ENCODE assay signal across 17 cellular contexts in genomic region chr11:67395555-67396257, GRCh38. TPM values are rescaled to one million over a fixed set of nuclear protein-coding genes. Genes with fewer than 3 reads are reported as not detected.
A peak's percentile ranks its signal among the peaks of the same experiment; 100 is the strongest.
DNase-seq lines count a peak whose midpoint lies in the region; ATAC-seq, FAIRE-seq and TF ChIP-seq lines count a peak whose summit lies in the region.
"Had no signal": no experiment of that assay in that cellular context is flagged by ENCODE, and none has a peak within 500 bp of the region (broad histone marks: within the 10 kb centered on the region; RNA-seq: fewer than 3 reads in every experiment).

No MANE protein-coding gene starts in this region.

- CTCF ChIA-PET in activated CD4-positive, alpha-beta memory T cell treated with anti-CD3 and anti-CD28 coated beads for 36 hours (lab: Charles Lee): interaction anchor here (1.3 to 1.7 kb wide), 4 partner anchors 9 to 44 kb away, joined by 3 to 7 read pairs (median 4); no protein-coding TSS in a partner anchor

- no peaks in the 10 kb centered on the region for H3K27me3 Mint-ChIP-seq in activated naive CD8-positive, alpha-beta T cell treated with anti-CD3 and anti-CD28 coated beads for 36 hours
- no peaks in the 10 kb centered on the region for H3K27me3 Mint-ChIP-seq in activated naive CD8-positive, alpha-beta T cell treated with anti-CD3 and anti-CD28 coated beads, Interleukin-2, amount 50 U/mL, for 24 hours
- no peaks in the 10 kb centered on the region for H3K27me3 Mint-ChIP-seq in activated CD4-positive, alpha-beta memory T cell treated with anti-CD3 and anti-CD28 coated beads for 36 hours
- no peaks in the 10 kb centered on the region for H3K27me3 Mint-ChIP-seq in stimulated activated memory B cell treated with anti-CD40 and anti-IgM and Interleukin-4, amounts not matched to agents 10 μg/mL and 1 μg/mL and 100 μg/mL, for 72 hours

- POLR2A ChIA-PET in activated CD4-positive, alpha-beta memory T cell treated with anti-CD3 and anti-CD28 coated beads for 36 hours (lab: Charles Lee): interaction anchor here (1.0 kb wide), 2 partner anchors 42 to 153 kb away, joined by 3 read pairs; partner anchors contain the start of gene PTPRCAP

- no peak overlapping the region for H3K27ac ChIP-seq in kidney (ENCODE audit: low read depth in 2 of 2, low read length in 2 of 2)
- H3K27ac ChIP-seq: sigmoid colon, WERI-Rb-1 had no signal

- peaks cover 28% of the 10 kb centered on the region for H3K36me3 Mint-ChIP-seq in activated naive CD8-positive, alpha-beta T cell treated with anti-CD3 and anti-CD28 coated beads for 36 hours
- peaks cover 34% of the 10 kb centered on the region for H3K36me3 Mint-ChIP-seq in activated naive CD8-positive, alpha-beta T cell treated with anti-CD3 and anti-CD28 coated beads, Interleukin-2, amount 50 U/mL, for 24 hours (ENCODE audit: low read depth)
- H3K36me3 Mint-ChIP-seq in activated CD4-positive, alpha-beta memory T cell treated with anti-CD3 and anti-CD28 coated beads for 36 hours: peaks cover 29% of the 10 kb centered on the region
- H3K36me3 Mint-ChIP-seq in stimulated activated memory B cell treated with anti-CD40 and anti-IgM and Interleukin-4, amounts not matched to agents 10 μg/mL and 1 μg/mL and 100 μg/mL, for 72 hours: peaks cover 37% of the 10 kb centered on the region

- H3K9me3 ChIP-seq in kidney (ENCODE audit: control insufficient read depth in 1 of 2, low read length in 2 of 2): no peaks in the 10 kb centered on the region
- H3K9me3 ChIP-seq: sigmoid colon had no signal

- H3K4me1 Mint-ChIP-seq in activated naive CD8-positive, alpha-beta T cell treated with anti-CD3 and anti-CD28 coated beads for 36 hours: peaks cover 45% of the 10 kb centered on the region
- H3K4me1 Mint-ChIP-seq in activated naive CD8-positive, alpha-beta T cell treated with anti-CD3 and anti-CD28 coated beads, Interleukin-2, amount 50 U/mL, for 24 hours: peaks cover 55% of the 10 kb centered on the region
- peaks cover 61% of the 10 kb centered on the region for H3K4me1 Mint-ChIP-seq in activated CD4-positive, alpha-beta memory T cell treated with anti-CD3 and anti-CD28 coated beads for 36 hours (ENCODE audit: low read depth)
- H3K4me1 Mint-ChIP-seq in stimulated activated memory B cell treated with anti-CD40 and anti-IgM and Interleukin-4, amounts not matched to agents 10 μg/mL and 1 μg/mL and 100 μg/mL, for 72 hours: peaks cover 63% of the 10 kb centered on the region

- no peak for DNase-seq in activated naive CD8-positive, alpha-beta T cell treated with anti-CD3 and anti-CD28 coated beads for 36 hours
- DNase-seq in activated naive CD8-positive, alpha-beta T cell treated with anti-CD3 and anti-CD28 coated beads, Interleukin-2, amount 50 U/mL, for 24 hours: no peak
- DNase-seq in activated CD4-positive, alpha-beta memory T cell treated with anti-CD3 and anti-CD28 coated beads for 36 hours: no peak
- no peak for DNase-seq in kidney
- DNase-seq: activated naive CD4-positive, alpha-beta T cell; left ventricle myocardium superior; NCI-H1436; NCI-H2171; NCI-H748 treated with DMSO at 0.1 percent for 48 hours; SHP77 treated with DMSO at 0.1 percent for 48 hours; sigmoid colon; stimulated activated CD4-positive, alpha-beta T cell treated with anti-CD3 and anti-CD28 coated beads, Interleukin-1b, Interleukin-23, amount 100 ng/mL, for 48 hours; WERI-Rb-1 had no signal

- ATAC-seq in activated naive CD8-positive, alpha-beta T cell treated with anti-CD3 and anti-CD28 coated beads, Interleukin-2, amount 50 U/mL, for 24 hours: no peak
- no peak for ATAC-seq in stimulated activated memory B cell treated with anti-CD40 and anti-IgM and Interleukin-4, amounts not matched to agents 10 μg/mL and 1 μg/mL and 100 μg/mL, for 72 hours
- ATAC-seq in GM18870 (IDR thresholded peaks at IDR 0.05; ENCODE audit: unreplicated experiment): no peak
- ATAC-seq: left ventricle myocardium superior had no signal

- no peak for FAIRE-seq in kidney (lab: Jason Lieb, UNC)

- intact Hi-C loops in activated CD4-positive, alpha-beta memory T cell treated with anti-CD3 and anti-CD28 coated beads for 36 hours (cut with micrococcal nuclease): no loop called here
- intact Hi-C loops in kidney (cut with DNase I): no loop called here

- H3K9ac ChIP-seq in kidney (ENCODE audit: low read length in 2 of 2): no peak overlapping the region

- H3K4me3 ChIP-seq in kidney (ENCODE audit: low read length in 2 of 2): no peak overlapping the region
- H3K4me3 ChIP-seq: sigmoid colon had no signal

- peaks cover 2 to 19% of the 10 kb centered on the region in 2 donors for H3K36me3 ChIP-seq in kidney (ENCODE audit: control insufficient read depth in 1 of 2, insufficient read depth in 2 of 2, low read length in 2 of 2)

- no peaks in the 10 kb centered on the region for H3K9me3 Mint-ChIP-seq in activated naive CD8-positive, alpha-beta T cell treated with anti-CD3 and anti-CD28 coated beads for 36 hours
- H3K9me3 Mint-ChIP-seq in activated naive CD8-positive, alpha-beta T cell treated with anti-CD3 and anti-CD28 coated beads, Interleukin-2, amount 50 U/mL, for 24 hours: no peaks in the 10 kb centered on the region
- H3K9me3 Mint-ChIP-seq in activated CD4-positive, alpha-beta memory T cell treated with anti-CD3 and anti-CD28 coated beads for 36 hours: no peaks in the 10 kb centered on the region
- no peaks in the 10 kb centered on the region for H3K9me3 Mint-ChIP-seq in stimulated activated memory B cell treated with anti-CD40 and anti-IgM and Interleukin-4, amounts not matched to agents 10 μg/mL and 1 μg/mL and 100 μg/mL, for 72 hours

- peaks cover 5 to 19% of the 10 kb centered on the region in 2 donors for H3K4me1 ChIP-seq in kidney (ENCODE audit: control insufficient read depth in 1 of 2, insufficient read depth in 1 of 2, low read depth in 1 of 2, low read length in 2 of 2)

- H3K27ac Mint-ChIP-seq in activated naive CD8-positive, alpha-beta T cell treated with anti-CD3 and anti-CD28 coated beads for 36 hours: peak overlapping the region; percentile 4
- no peak overlapping the region for H3K27ac Mint-ChIP-seq in activated naive CD8-positive, alpha-beta T cell treated with anti-CD3 and anti-CD28 coated beads, Interleukin-2, amount 50 U/mL, for 24 hours
- peak overlapping the region; percentile 42 for H3K27ac Mint-ChIP-seq in activated CD4-positive, alpha-beta memory T cell treated with anti-CD3 and anti-CD28 coated beads for 36 hours
- peak overlapping the region; percentile 30 for H3K27ac Mint-ChIP-seq in stimulated activated memory B cell treated with anti-CD40 and anti-IgM and Interleukin-4, amounts not matched to agents 10 μg/mL and 1 μg/mL and 100 μg/mL, for 72 hours

- H3K4me3 Mint-ChIP-seq in activated naive CD8-positive, alpha-beta T cell treated with anti-CD3 and anti-CD28 coated beads for 36 hours: no peak overlapping the region
- H3K4me3 Mint-ChIP-seq in activated naive CD8-positive, alpha-beta T cell treated with anti-CD3 and anti-CD28 coated beads, Interleukin-2, amount 50 U/mL, for 24 hours: no peak overlapping the region
- no peak overlapping the region for H3K4me3 Mint-ChIP-seq in activated CD4-positive, alpha-beta memory T cell treated with anti-CD3 and anti-CD28 coated beads for 36 hours
- H3K4me3 Mint-ChIP-seq in stimulated activated memory B cell treated with anti-CD40 and anti-IgM and Interleukin-4, amounts not matched to agents 10 μg/mL and 1 μg/mL and 100 μg/mL, for 72 hours: no peak overlapping the region

- no peak for TF ChIP-seq CTCF in kidney (IDR thresholded peaks at IDR 0.05; ENCODE audit: borderline replicate concordance, extremely low read depth, insufficient read depth)

RNA-seq across cellular contexts. Expression of gene RAD9A, which starts 3.9 kb away (rescaled TPM):
- total RNA-seq in activated naive CD8-positive, alpha-beta T cell treated with anti-CD3 and anti-CD28 coated beads for 36 hours: 10 to 100 TPM; 31.2 to 33.7 TPM
- total RNA-seq in activated CD4-positive, alpha-beta memory T cell treated with anti-CD3 and anti-CD28 coated beads for 36 hours: 10 to 100 TPM; 31.0 to 39.1 TPM
- total RNA-seq in kidney: 17.8 TPM
- 16.4 TPM for polyA plus RNA-seq in kidney (ENCODE audit: insufficient read depth, low read depth, low replicate concordance)

RNA-seq across cellular contexts. Expression of gene PPP1CA, which starts 6.0 kb away (rescaled TPM):
- total RNA-seq in activated naive CD8-positive, alpha-beta T cell treated with anti-CD3 and anti-CD28 coated beads for 36 hours: 100 to 1,000 TPM; 262 to 269 TPM
- total RNA-seq in activated CD4-positive, alpha-beta memory T cell treated with anti-CD3 and anti-CD28 coated beads for 36 hours: 100 to 1,000 TPM; 261 to 267 TPM
- 155 TPM for total RNA-seq in kidney
- 210 TPM for polyA plus RNA-seq in kidney (ENCODE audit: insufficient read depth, low read depth, low replicate concordance)

RNA-seq across cellular contexts. Expression of gene TBC1D10C, which starts 8.2 kb away (rescaled TPM):
- 100 to 1,000 TPM; 117 to 121 TPM for total RNA-seq in activated naive CD8-positive, alpha-beta T cell treated with anti-CD3 and anti-CD28 coated beads for 36 hours
- total RNA-seq in activated CD4-positive, alpha-beta memory T cell treated with anti-CD3 and anti-CD28 coated beads for 36 hours: 100 to 1,000 TPM; 123 to 126 TPM
- 13.9 TPM for total RNA-seq in kidney
- polyA plus RNA-seq in kidney (ENCODE audit: insufficient read depth, low read depth, low replicate concordance): 1.7 TPM
- total RNA-seq: Daoy, MCF 10A had no signal

RNA-seq across cellular contexts. Expression of gene CARNS1, which starts 19.8 kb away (rescaled TPM):
- total RNA-seq in activated naive CD8-positive, alpha-beta T cell treated with anti-CD3 and anti-CD28 coated beads for 36 hours: 1 to 10 TPM; 3.1 to 3.7 TPM
- total RNA-seq in activated CD4-positive, alpha-beta memory T cell treated with anti-CD3 and anti-CD28 coated beads for 36 hours: 1 to 10 TPM; 2.3 to 3.3 TPM
- 1.7 TPM for total RNA-seq in kidney
- 0.80 TPM for polyA plus RNA-seq in kidney (ENCODE audit: insufficient read depth, low read depth, low replicate concordance)

RNA-seq across cellular contexts. Expression of gene CLCF1, which starts 22.3 kb away (rescaled TPM):
- under 1 TPM; 0.31 to 0.56 TPM for total RNA-seq in activated naive CD8-positive, alpha-beta T cell treated with anti-CD3 and anti-CD28 coated beads for 36 hours
- total RNA-seq in activated CD4-positive, alpha-beta memory T cell treated with anti-CD3 and anti-CD28 coated beads for 36 hours: under 1 TPM; 0.39 to 0.45 TPM
- total RNA-seq in kidney: 15.8 TPM
- polyA plus RNA-seq in kidney (ENCODE audit: insufficient read depth, low read depth, low replicate concordance): 5.7 TPM
